ENCODE assay signal across 33 cellular contexts in the genomic region with DNA sequence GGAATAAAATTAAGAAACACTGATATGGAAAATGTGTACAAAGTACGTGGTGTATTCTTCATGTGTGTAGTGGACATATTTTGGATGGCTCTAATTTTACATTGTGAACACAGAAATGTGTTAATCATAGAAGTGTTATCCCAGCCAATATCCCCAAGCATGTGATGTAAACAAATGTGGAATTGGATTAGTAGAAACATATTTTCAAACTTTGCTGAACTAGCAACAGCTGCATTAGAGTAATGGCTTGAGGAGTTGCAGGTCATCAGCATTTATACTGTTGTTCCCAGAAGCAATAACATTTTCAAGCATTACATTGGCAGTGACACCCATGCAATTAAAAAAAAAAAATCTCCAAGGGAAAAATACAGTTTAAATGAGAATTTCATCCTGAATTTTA.
"Had no signal": no experiment of that assay in that cellular context is flagged by ENCODE, and none has a peak within 500 bp of the region (broad histone marks: within the 10 kb centered on the region; RNA-seq: fewer than 3 reads in every experiment).

No MANE protein-coding gene starts in this region.

- H3K9me3 ChIP-seq: ascending aorta, MG63 had no signal

- H3K4me1 ChIP-seq: ascending aorta had no signal

- DNase-seq: activated CD4-positive, alpha-beta T cell treated with anti-CD3 and anti-CD28 coated beads, Interleukin-2, amount 10 ng/mL, durations not matched to agents 24 days and 14 days; activated CD4-positive, alpha-beta T cell treated with anti-CD3 and anti-CD28 coated beads, Interleukin-2, amount 50 U/mL, for 4 hours; activated CD4-positive, CD25-positive, alpha-beta regulatory T cell; activated CD8-positive, alpha-beta T cell treated with anti-CD3 and anti-CD28 coated beads for 36 hours; activated effector memory CD4-positive, alpha-beta T cell treated with anti-CD3 and anti-CD28 coated beads, Interleukin-2, amount 50 U/mL, for 16 hours; activated naive CD4-positive, alpha-beta T cell; activated naive CD4-positive, alpha-beta T cell treated with anti-CD3 and anti-CD28 coated beads, Interleukin-2, amount 50 U/mL, for 16 hours; activated naive CD8-positive, alpha-beta T cell treated with anti-CD3 and anti-CD28 coated beads for 36 hours; activated T-cell treated with anti-CD3 and anti-CD28 coated beads, Interleukin-2, amount 50 U/mL, for 1 hour; activated T-cell treated with anti-CD3 and anti-CD28 coated beads, Interleukin-2, amount 50 U/mL, for 72 hours; amygdala; Karpas-422; MG63; NCI-H1048; NCI-H1105 treated with DMSO at 0.1 percent for 48 hours; NCI-H1436; NCI-H1694; NCI-H1930; NCI-H2081 treated with DMSO at 0.1 percent for 48 hours; NCI-H226; NCI-H446 treated with DMSO at 0.1 percent for 48 hours; NCI-H524 treated with DMSO at 0.1 percent for 48 hours; OCI-M1; Right ventricle myocardium superior; SW 1271; T-helper 1 cell; T-helper 2 cell; T-helper 9 cell; WERI-Rb-1 had no signal

- ATAC-seq: activated CD8-positive, alpha-beta T cell treated with anti-CD3 and anti-CD28 coated beads for 36 hours; activated T-cell treated with anti-CD3 and anti-CD28 coated beads, Interleukin-2, amount 50 U/mL, for 72 hours; activated T-helper 17 cell treated with anti-CD3 and anti-CD28 coated beads, Interleukin-2, amount 50 U/mL, for 72 hours; K562 had no signal

- H3K4me3 ChIP-seq: ascending aorta, cardiac muscle cell, K562, MG63 had no signal

- H3K36me3 ChIP-seq: ascending aorta, cardiac muscle cell, MG63, WERI-Rb-1 had no signal

- H3K27me3 ChIP-seq: ascending aorta, cardiac muscle cell, MG63 had no signal

- H3K27ac ChIP-seq: ascending aorta, cardiac muscle cell, WERI-Rb-1 had no signal
